13 cellular contexts compared by ENCODE assay signal in genomic region chr19:4844348-4845179, GRCh38. TPM values are rescaled to one million over a fixed set of nuclear protein-coding genes. Genes with fewer than 3 reads are reported as not detected.
DNase-seq lines count a peak whose midpoint lies in the region; ATAC-seq and TF ChIP-seq lines count a peak whose summit lies in the region.
"Had no signal": no experiment of that assay in that cellular context is flagged by ENCODE, and none has a peak within 500 bp of the region (broad histone marks: within the 10 kb centered on the region; RNA-seq: fewer than 3 reads in every experiment).

No MANE protein-coding gene starts in this region.

- intact Hi-C loops in lower lobe of right lung (cut with DNase I), result no loop called here
- intact Hi-C loops in mammary epithelial cell (cut with micrococcal nuclease), result no loop called here

- peaks cover 86% of the 10 kb centered on the region for H3K36me3 ChIP-seq in lower lobe of right lung
- peaks cover 31% of the 10 kb centered on the region for H3K36me3 ChIP-seq in mammary epithelial cell (ENCODE audit: insufficient read depth, low read length)

- H3K4me2 ChIP-seq in mammary epithelial cell (ENCODE audit: insufficient read depth, low read depth, low read length), result no peak overlapping the region

- H4K20me1 ChIP-seq in mammary epithelial cell (ENCODE audit: insufficient read depth, low read length), result no peaks in the 10 kb centered on the region

- H3K4me1 ChIP-seq in lower lobe of right lung (peaks cover 8% of the 10 kb centered on the region), mammary epithelial cell (ENCODE audit: insufficient read depth, low read length) (no peaks in the 10 kb centered on the region)
- H3K4me1 ChIP-seq: ascending aorta had no signal

- 81% methylated on average over 8 of the region's 10 CpGs for WGBS in mammary epithelial cell (ENCODE audit: low coverage, missing lambda C conversion rate)

- DNase-seq in ACHN (peak; percentile 79), HK-2 (ENCODE audit: unreplicated experiment) (peak; percentile 59), fibroblast of peridontal ligament (ENCODE audit: extremely low read depth) (peak; percentile 56), lower lobe of right lung (no peak), NOMO-1 (lab: John Stamatoyannopoulos, UW; ENCODE audit: unreplicated experiment in 2 of 2) (no peak), mammary epithelial cell (no peak), omental fat pad (ENCODE audit: low spot score) (no peak), superior temporal gyrus (ENCODE audit: extremely low spot score) (no peak)
- DNase-seq: activated CD4-positive, alpha-beta memory T cell treated with anti-CD3 and anti-CD28 coated beads for 36 hours; dorsolateral prefrontal cortex; spleen had no signal

- in situ Hi-C loops in ACHN (cut with HindIII; ENCODE audit: low pct_ligation_motif_present, low pct_unique_long_range_greater_than_20kb, low sequenced_read_pairs), result no loop called here
- in situ Hi-C loops in mammary epithelial cell (cut with MboI; ENCODE audit: low sequenced_read_pairs in 2 of 2), result no loop called here

- TF ChIP-seq CTCF in lower lobe of right lung (IDR thresholded peaks at IDR 0.05), result no peak
- no peak for TF ChIP-seq CTCF in mammary epithelial cell (conservative IDR thresholded peaks at IDR 0.05 in 1 of 2, IDR thresholded peaks at IDR 0.05 in 1 of 2; ENCODE audit: extremely low read depth in 1 of 2, insufficient read depth in 1 of 2, low read depth in 1 of 2, low read length in 2 of 2)
- no peak for TF ChIP-seq CTCF in omental fat pad (IDR thresholded peaks at IDR 0.05)

- H3K4me3 ChIP-seq in lower lobe of right lung, result no peak overlapping the region
- no peak overlapping the region for H3K4me3 ChIP-seq in mammary epithelial cell (replicated peaks in 1 of 3; ENCODE audit: insufficient read depth in 1 of 3, low read depth in 2 of 3, low read length in 3 of 3)
- H3K4me3 ChIP-seq: ascending aorta, dorsolateral prefrontal cortex, spleen had no signal

- H3K9me3 ChIP-seq in lower lobe of right lung (no peaks in the 10 kb centered on the region), mammary epithelial cell (replicated peaks; ENCODE audit: insufficient read depth, low read length) (no peaks in the 10 kb centered on the region)
- H3K9me3 ChIP-seq: ascending aorta, neutrophil, spleen had no signal

- no peak overlapping the region for H3K9ac ChIP-seq in mammary epithelial cell (ENCODE audit: insufficient read depth, low read length)

- peaks cover 2% of the 10 kb centered on the region for H3K79me2 ChIP-seq in mammary epithelial cell (ENCODE audit: insufficient read depth, low read length)

- no TSS peak for BruUV-seq in mammary epithelial cell (replicated peaks; lab: Mats Ljungman, UMichigan)

- ATAC-seq in lower lobe of right lung (peak; percentile 37 to 44), omental fat pad (ENCODE audit: low FRiP score) (no peak)

- CTCF ChIA-PET in mammary epithelial cell (lab: Charles Lee; ENCODE audit: low non-redundant PET), result no interaction called here

- dilution Hi-C loops in mammary epithelial cell (cut with HindIII; ENCODE audit: low sequenced_read_pairs), result no loop called here

- H3K27me3 ChIP-seq in lower lobe of right lung (ENCODE audit: low read depth) (no peaks in the 10 kb centered on the region), mammary epithelial cell (ENCODE audit: insufficient read depth, low read length) (no peaks in the 10 kb centered on the region)
- H3K27me3 ChIP-seq: ascending aorta, dorsolateral prefrontal cortex, neutrophil, spleen had no signal

- no peak overlapping the region for H2AFZ ChIP-seq in mammary epithelial cell (ENCODE audit: low read depth, low read length)

- no peak overlapping the region for H3K27ac ChIP-seq in lower lobe of right lung
- H3K27ac ChIP-seq in mammary epithelial cell (ENCODE audit: insufficient read depth, low read depth, low read length), result no peak overlapping the region
- H3K27ac ChIP-seq: dorsolateral prefrontal cortex, neutrophil, spleen had no signal

RNA-seq across cellular contexts. Expression of gene TICAM1, which starts 13.1 kb away (rescaled TPM):
- total RNA-seq in lower lobe of right lung, result 14.6 TPM
- 10 to 100 TPM in 1 of 2 donors, 1 to 10 TPM in 1; 4.0 to 33.3 TPM for total RNA-seq in mammary epithelial cell
- 2.0 TPM for polyA plus RNA-seq in mammary epithelial cell
- 8.9 TPM for polyA minus RNA-seq in mammary epithelial cell
- total RNA-seq in omental fat pad, result 1 to 10 TPM; 4.1 to 8.5 (median 6.3) TPM

RNA-seq across cellular contexts. Expression of gene PLIN3, which starts 22.9 kb away (rescaled TPM):
- 44.5 TPM for total RNA-seq in lower lobe of right lung
- total RNA-seq in mammary epithelial cell, result 100 to 1,000 TPM in 1 of 2 donors, 10 to 100 TPM in 1; 89.4 to 147 TPM
- 140 TPM for polyA plus RNA-seq in mammary epithelial cell
- polyA minus RNA-seq in mammary epithelial cell, result 43.4 TPM
- total RNA-seq in omental fat pad, result 10 to 100 TPM; 23.1 to 64.0 (median 33.8) TPM

RNA-seq across cellular contexts. Expression of gene FEM1A, which starts 53.0 kb away (rescaled TPM):
- 13.3 TPM for total RNA-seq in lower lobe of right lung
- 10 to 100 TPM; 12.8 to 17.5 TPM for total RNA-seq in mammary epithelial cell
- 6.0 TPM for polyA plus RNA-seq in mammary epithelial cell
- polyA minus RNA-seq in mammary epithelial cell, result 5.7 TPM
- 10 to 100 TPM; 11.8 to 22.1 (median 13.9) TPM for total RNA-seq in omental fat pad

RNA-seq across cellular contexts. Expression of gene ARRDC5, which starts 58.1 kb away (rescaled TPM):
- total RNA-seq in lower lobe of right lung (0.83 TPM), mammary epithelial cell (not detected), omental fat pad (1 to 10 TPM in 1 of 4 donors, under 1 TPM in 1, not detected in 2; 0.69 to 1.1 TPM)
- polyA plus RNA-seq in mammary epithelial cell, result not detected
- polyA minus RNA-seq in mammary epithelial cell, result not detected

Comparison
In these comparisons a context has a peak if more than half of its experiments do, and no peak if none do; other contexts are left out.
1. DNase-seq: peak in ACHN (single experiment), HK-2 (single experiment) and fibroblast of peridontal ligament (single experiment); none in lower lobe of right lung (single experiment), NOMO-1 (0 of 2), mammary epithelial cell (single experiment), omental fat pad (single experiment) and superior temporal gyrus (single experiment).